8 cellular contexts compared by ENCODE assay signal in the genomic region with DNA sequence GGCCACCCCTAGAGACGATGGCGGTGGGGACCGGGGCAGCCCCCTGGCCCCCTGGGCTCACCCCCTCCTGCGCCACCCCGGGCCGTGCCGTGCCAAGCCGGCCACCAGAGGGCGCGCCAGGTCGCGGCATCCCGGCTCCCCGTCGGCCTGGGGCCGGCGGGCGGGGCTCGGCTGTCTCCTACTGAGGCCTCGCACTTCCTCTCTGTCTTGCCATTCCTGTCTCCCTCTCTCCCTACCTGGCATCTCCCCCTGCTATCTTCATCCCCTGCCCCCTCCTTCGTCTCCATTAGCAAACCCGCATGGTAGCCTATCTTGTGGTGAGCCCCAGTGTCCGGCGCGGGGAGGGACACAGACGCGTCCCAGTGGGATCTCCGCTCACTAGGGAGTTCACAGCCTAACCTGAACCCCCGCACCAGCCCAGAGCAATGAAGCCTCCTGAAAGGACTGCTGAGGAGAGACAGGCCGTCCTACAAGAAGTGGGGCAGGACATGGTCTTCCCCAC. TPM values are rescaled to one million over a fixed set of nuclear protein-coding genes. Genes with fewer than 3 reads are reported as not detected.
DNase-seq lines count a peak whose midpoint lies in the region; ATAC-seq and TF ChIP-seq lines count a peak whose summit lies in the region.

No MANE protein-coding gene starts in this region.

- no peak overlapping the region for H3K4me3 ChIP-seq in mucosa of descending colon

- peak; percentile 37 to 39 for DNase-seq in AML-193 (lab: John Stamatoyannopoulos, UW)
- peak; percentile 84 for DNase-seq in GM19238 (ENCODE audit: insufficient read length, low spot score)
- peak; percentile 40 for DNase-seq in NOMO-1 treated with DMSO at 0.1 percent for 48 hours (lab: John Stamatoyannopoulos, UW; ENCODE audit: unreplicated experiment)
- peak; percentile 73 for DNase-seq in activated CD8-positive, alpha-beta memory T cell treated with anti-CD3 and anti-CD28 coated beads, Interleukin-2, amount 50 U/mL, for 4 hours
- peak; percentile 82 for DNase-seq in epidermal melanocyte (ENCODE audit: insufficient read length, low spot score)
- peak; percentile 70 to 87 (median 84) for DNase-seq in mucosa of descending colon
- DNase-seq in stimulated activated CD8-positive, alpha-beta memory T cell treated with anti-CD3 and anti-CD28 coated beads, Interleukin-2, amount 100 ng/mL, for 48 hours (ENCODE audit: low read depth in 2 of 2): peak; percentile 60 to 61

- ATAC-seq in HG03354 (IDR thresholded peaks at IDR 0.05; ENCODE audit: poor library complexity, severe bottlenecking, unreplicated experiment) (peak; percentile 98), mucosa of descending colon (peak; percentile 99)

- intact Hi-C loops in mucosa of descending colon (cut with DNase I, micrococcal nuclease): loop anchor here (2.0 to 5.0 kb wide), 2 partner anchors 147 to 148 kb away; no protein-coding TSS in a partner anchor

- H3K9me3 ChIP-seq in mucosa of descending colon: no peaks in the 10 kb centered on the region

- H3K4me1 ChIP-seq in mucosa of descending colon (ENCODE audit: low read depth): no peaks in the 10 kb centered on the region

- no peaks in the 10 kb centered on the region for H3K36me3 ChIP-seq in mucosa of descending colon (ENCODE audit: low read depth)

- peak; percentile 95 for TF ChIP-seq CTCF in mucosa of descending colon (IDR thresholded peaks at IDR 0.05)

RNA-seq across cellular contexts. Expression of gene FABP6, which starts 29.8 kb away (rescaled TPM):
- total RNA-seq in mucosa of descending colon: not detected
